In genomic region chr3:131004603-131005002, GRCh38 we compare ENCODE assay signal across 25 cellular contexts.
"Had no signal": no experiment of that assay in that cellular context is flagged by ENCODE, and none has a peak within 500 bp of the region (broad histone marks: within the 10 kb centered on the region; RNA-seq: fewer than 3 reads in every experiment).

No MANE protein-coding gene starts in this region.

- H3K4me1 ChIP-seq: colonic mucosa, prostate gland, right atrium auricular region, testis had no signal

- H3K27me3 Mint-ChIP-seq: T-cell, type B pancreatic cell had no signal

- ATAC-seq: left lobe of liver, SK-N-SH treated with all-trans-retinoic acid at 6 μM for 48 hours, T-cell had no signal

- H3K27ac Mint-ChIP-seq: T-cell, type B pancreatic cell had no signal

- H3K4me3 ChIP-seq: colonic mucosa, prostate gland, right atrium auricular region, testis had no signal

- H3K27me3 ChIP-seq: brain microvascular endothelial cell, colonic mucosa, right atrium auricular region, testis had no signal

- H3K4me3 Mint-ChIP-seq: neural crest cell, T-cell, type B pancreatic cell had no signal

- H3K36me3 ChIP-seq: colonic mucosa, prostate gland had no signal

- H3K9me3 Mint-ChIP-seq: neural crest cell, T-cell, type B pancreatic cell had no signal

- H3K27ac ChIP-seq: brain microvascular endothelial cell, colonic mucosa, prostate gland, right atrium auricular region, testis, VCaP had no signal

- H3K4me1 Mint-ChIP-seq: neural crest cell had no signal

- H3K9me3 ChIP-seq: colonic mucosa, prostate gland, right atrium auricular region, testis had no signal

- DNase-seq: activated CD4-positive, alpha-beta T cell treated with anti-CD3 and anti-CD28 coated beads, Interleukin-2, amount 50 U/mL, for 48 hours; activated naive CD4-positive, alpha-beta T cell treated with Interleukin-2 at 50 U/mL for 16 hours; activated T-cell treated with anti-CD3 and anti-CD28 coated beads, Interleukin-2, amount 50 U/mL, for 48 hours; aorta; brain microvascular endothelial cell; central memory CD4-positive, alpha-beta T cell; colonic mucosa; erythroblast; foreskin melanocyte; glutamatergic neuron; hippocampal formation; islet precursor cell; mammary epithelial cell; midbrain; stimulated activated CD4-positive, alpha-beta T cell treated with anti-CD3 and anti-CD28 coated beads, Interleukin-12 subunit alpha, Interleukin-12 subunit beta, amount 100 ng/mL, for 4 hours; stimulated activated CD4-positive, alpha-beta T cell treated with anti-CD3 and anti-CD28 coated beads, Interleukin-1b, Interleukin-23, amount 100 ng/mL, for 48 hours; T-cell; testis had no signal
